Comparison of ENCODE assay signal across 8 cellular contexts in the genomic region with DNA sequence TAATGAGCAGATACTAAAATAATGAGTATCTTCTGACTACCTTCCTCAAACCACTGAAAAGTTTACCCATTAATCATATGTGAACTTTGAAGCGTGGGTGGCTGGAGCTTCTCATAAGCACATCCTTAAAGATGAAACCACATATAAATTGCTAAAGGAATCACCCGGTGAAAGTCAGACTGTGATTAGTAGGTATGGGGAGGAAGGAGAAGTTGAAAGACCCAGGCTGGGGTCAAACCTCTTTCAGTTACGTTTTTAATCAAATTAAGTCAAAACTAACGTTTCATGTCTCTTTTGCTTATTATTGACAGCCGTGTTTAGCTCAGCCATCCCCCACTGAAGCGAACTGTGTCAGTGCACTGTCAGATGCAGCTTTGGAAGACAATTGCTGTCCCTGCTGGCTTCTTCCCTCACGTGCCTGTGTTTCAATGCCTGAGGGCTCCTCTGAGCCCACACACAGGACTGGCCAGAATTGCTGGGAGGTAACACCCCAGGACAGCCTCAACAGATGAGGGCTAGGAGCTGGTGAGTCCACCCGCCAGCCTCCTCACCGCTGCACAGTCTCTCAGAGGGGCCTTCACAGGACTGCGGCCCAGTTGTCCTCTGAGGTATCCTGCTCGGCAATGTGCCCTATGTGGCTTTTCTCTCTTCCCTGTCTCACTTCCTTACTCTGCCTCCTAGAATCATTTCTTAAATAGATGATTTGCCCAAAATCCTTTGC. TPM values are rescaled to one million over a fixed set of nuclear protein-coding genes. Genes with fewer than 3 reads are reported as not detected.
DNase-seq lines count a peak whose midpoint lies in the region; ATAC-seq and TF ChIP-seq lines count a peak whose summit lies in the region.

No MANE protein-coding gene starts in this region.

- intact Hi-C loops in left ventricle myocardium superior (cut with micrococcal nuclease) = no loop called here
- intact Hi-C loops in Right ventricle myocardium superior (cut with DNase I) = no loop called here

- peak; percentile 17 for TF ChIP-seq POLR2A in Raji (IDR thresholded peaks at IDR 0.05; ENCODE audit: insufficient read depth, low read depth, low read length)

- H3K36me3 Mint-ChIP-seq in central memory CD8-positive, alpha-beta T cell (ENCODE audit: insufficient read depth) = peaks cover 2% of the 10 kb centered on the region

- no peak for TF ChIP-seq CTCF in coronary artery (IDR thresholded peaks at IDR 0.05)

- no peaks in the 10 kb centered on the region for H3K9me3 Mint-ChIP-seq in central memory CD8-positive, alpha-beta T cell

- H3K27ac ChIP-seq in coronary artery = peak overlapping the region in 1 of 2 donors; percentile 45

- DNase-seq in left ventricle myocardium superior = no peak
- DNase-seq in Right ventricle myocardium superior = no peak
- no peak for DNase-seq in central memory CD8-positive, alpha-beta T cell (ENCODE audit: low spot score in 2 of 2)
- DNase-seq in stimulated activated CD4-positive, alpha-beta T cell treated with anti-CD3 and anti-CD28 coated beads, Interleukin-1b, Interleukin-23, amount 100 ng/mL, for 24 hours (ENCODE audit: low read depth in 4 of 4, low spot score in 1 of 4) = peak in 3 of 4 experiments; percentile 37 to 52 (median 38)
- DNase-seq in NCI-H2227 (lab: John Stamatoyannopoulos, UW; ENCODE audit: unreplicated experiment) = no peak
- DNase-seq in coronary artery (ENCODE audit: low spot score) = no peak

- peaks cover 27% of the 10 kb centered on the region for H3K4me1 Mint-ChIP-seq in central memory CD8-positive, alpha-beta T cell

- ATAC-seq in left ventricle myocardium superior (peak; percentile 41), Right ventricle myocardium superior (ENCODE audit: poor library complexity) (no peak), HG02981 (IDR thresholded peaks at IDR 0.05; ENCODE audit: unreplicated experiment) (peak; percentile 73)
- ATAC-seq in central memory CD8-positive, alpha-beta T cell (replicated peaks; ENCODE audit: extremely low read depth, poor library complexity, severe bottlenecking) = peak; percentile 31

- H3K27ac Mint-ChIP-seq in central memory CD8-positive, alpha-beta T cell (ENCODE audit: low read depth) = peak overlapping the region; percentile 81

- H3K4me3 ChIP-seq in coronary artery = no peak overlapping the region

- no peaks in the 10 kb centered on the region for H3K27me3 Mint-ChIP-seq in central memory CD8-positive, alpha-beta T cell

- H3K4me3 Mint-ChIP-seq in central memory CD8-positive, alpha-beta T cell = peak overlapping the region; percentile 50

RNA-seq across cellular contexts. Expression of gene SH3BP5, which starts 29.3 kb away (rescaled TPM):
- 9.7 TPM for total RNA-seq in left ventricle myocardium superior
- total RNA-seq in Right ventricle myocardium superior = 10.4 TPM

Comparison
In these comparisons a context has a peak if more than half of its experiments do, and no peak if none do; other contexts are left out.
1. DNase-seq: peak in stimulated activated CD4-positive, alpha-beta T cell treated with anti-CD3 and anti-CD28 coated beads, Interleukin-1b, Interleukin-23, amount 100 ng/mL, for 24 hours (3 of 4); none in left ventricle myocardium superior (single experiment), Right ventricle myocardium superior (single experiment), central memory CD8-positive, alpha-beta T cell (0 of 2), NCI-H2227 (single experiment) and coronary artery (single experiment).